ENCODE assay signal across 1 cellular context in genomic region chr3:16264708-16265454, GRCh38.
TF ChIP-seq lines count a peak whose summit lies in the region.

DPH3 (minus strand) TSS chr3:16264943; CDS start chr3:16264876, 67 bp downstream.
OXNAD1 (plus strand) TSS chr3:16265212; CDS start chr3:16270953, 5,741 bp downstream.

TF ChIP-seq in HCT116, 20 proteins besides CTCF, POLR2A, EP300 and RAD21 (continued from another document):
- TF ChIP-seq REST (IDR thresholded peaks at IDR 0.05; ENCODE audit: low read depth) (no peak), ELF1 (IDR thresholded peaks at IDR 0.05; ENCODE audit: borderline replicate concordance, low read depth) (peak; percentile 90), FOSL1 (IDR thresholded peaks at IDR 0.05; ENCODE audit: low read depth) (no peak), TCF7L2 (IDR thresholded peaks at IDR 0.05; ENCODE audit: borderline replicate concordance, extremely low read depth, insufficient read depth, insufficient read length) (no peak), ATF3 (IDR thresholded peaks at IDR 0.05) (no peak), MAX (IDR thresholded peaks at IDR 0.05) (peak; percentile 89), SIN3A (IDR thresholded peaks at IDR 0.05; ENCODE audit: low read depth) (peak; percentile 93), POLR2AphosphoS5 (IDR thresholded peaks at IDR 0.05; ENCODE audit: low read depth, low read length) (peak; percentile 90)
TF ChIP-seq in HCT116: peak in this region for 8.
